Comparison of ENCODE assay signal across 19 cellular contexts in genomic region chr4:7777871-7778523, GRCh38.
DNase-seq lines count a peak whose midpoint lies in the region; ATAC-seq, FAIRE-seq and TF ChIP-seq lines count a peak whose summit lies in the region.
"Had no signal": no experiment of that assay in that cellular context is flagged by ENCODE, and none has a peak within 500 bp of the region (broad histone marks: within the 10 kb centered on the region; RNA-seq: fewer than 3 reads in every experiment).

No MANE protein-coding gene starts in this region.

- H3K4me1 Mint-ChIP-seq in activated CD4-positive, alpha-beta T cell treated with anti-CD3 and anti-CD28 coated beads, Interleukin-2, amount 10 ng/mL, durations not matched to agents 7 days and 5 days = peaks cover 30% of the 10 kb centered on the region
- peaks cover 37% of the 10 kb centered on the region for H3K4me1 Mint-ChIP-seq in activated CD4-positive, alpha-beta T cell treated with anti-CD3 and anti-CD28 coated beads for 36 hours
- H3K4me1 Mint-ChIP-seq in WTC11 = peaks cover 8% of the 10 kb centered on the region

- no peak for TF ChIP-seq POLR2A in sigmoid colon (IDR thresholded peaks at IDR 0.05)
- no peak for TF ChIP-seq POLR2A in H54 (IDR thresholded peaks at IDR 0.05; ENCODE audit: low read depth, low read length)

- POLR2A ChIA-PET in activated CD4-positive, alpha-beta T cell treated with anti-CD3 and anti-CD28 coated beads, Interleukin-2, amount 10 ng/mL, durations not matched to agents 7 days and 5 days (lab: Charles Lee) = interaction anchor here (0.7 kb wide), 1 partner anchor 1122 kb away, joined by 3 read pairs; no protein-coding TSS in a partner anchor
- POLR2A ChIA-PET in activated CD4-positive, alpha-beta T cell treated with anti-CD3 and anti-CD28 coated beads for 36 hours (lab: Charles Lee) = interaction anchor here (0.5 kb wide), 1 partner anchor 41 kb away, joined by 3 read pairs; no protein-coding TSS in a partner anchor
- POLR2A ChIA-PET in WTC11 (lab: Charles Lee) = no interaction called here

- FAIRE-seq in H54 (lab: Jason Lieb, UNC) (no peak), GM19239 (lab: Jason Lieb, UNC) (no peak)
- FAIRE-seq: HepG2 had no signal

- no peak for DNase-seq in activated CD4-positive, alpha-beta T cell treated with anti-CD3 and anti-CD28 coated beads, Interleukin-2, amount 10 ng/mL, durations not matched to agents 7 days and 5 days
- no peak for DNase-seq in activated CD4-positive, alpha-beta T cell treated with anti-CD3 and anti-CD28 coated beads for 36 hours
- DNase-seq in WTC11 (ENCODE audit: low spot score) (no peak), fibroblast of peridontal ligament (ENCODE audit: extremely low read depth) (peak; percentile 24), sigmoid colon (peak; percentile 26), H54 (ENCODE audit: insufficient read length, low spot score) (no peak), GM19239 (ENCODE audit: insufficient read length, low spot score) (no peak)
- DNase-seq: activated CD4-positive, alpha-beta T cell treated with anti-CD3 and anti-CD28 coated beads, Interleukin-2, amount 50 U/mL, for 4 hours; activated naive CD4-positive, alpha-beta T cell treated with anti-CD3 and anti-CD28 coated beads, Interleukin-2, amount 50 U/mL, for 16 hours; activated T-cell treated with anti-CD3 and anti-CD28 coated beads, Interleukin-2, amount 50 U/mL, for 1 hour; BE2C; Caco-2; NCI-H1417 treated with DMSO at 0.1 percent for 48 hours; NCI-H524 treated with DMSO at 0.1 percent for 48 hours; SHP77; stomach had no signal

- no peaks in the 10 kb centered on the region for H3K9me3 Mint-ChIP-seq in activated CD4-positive, alpha-beta T cell treated with anti-CD3 and anti-CD28 coated beads, Interleukin-2, amount 10 ng/mL, durations not matched to agents 7 days and 5 days
- H3K9me3 Mint-ChIP-seq in activated CD4-positive, alpha-beta T cell treated with anti-CD3 and anti-CD28 coated beads for 36 hours (ENCODE audit: low read depth) = no peaks in the 10 kb centered on the region
- H3K9me3 Mint-ChIP-seq in WTC11 = no peaks in the 10 kb centered on the region

- H3K4me3 Mint-ChIP-seq in activated CD4-positive, alpha-beta T cell treated with anti-CD3 and anti-CD28 coated beads, Interleukin-2, amount 10 ng/mL, durations not matched to agents 7 days and 5 days = no peak overlapping the region
- H3K4me3 Mint-ChIP-seq in activated CD4-positive, alpha-beta T cell treated with anti-CD3 and anti-CD28 coated beads for 36 hours = no peak overlapping the region
- H3K4me3 Mint-ChIP-seq in WTC11 = no peak overlapping the region

- peaks cover 5% of the 10 kb centered on the region for H3K36me3 Mint-ChIP-seq in activated CD4-positive, alpha-beta T cell treated with anti-CD3 and anti-CD28 coated beads, Interleukin-2, amount 10 ng/mL, durations not matched to agents 7 days and 5 days (ENCODE audit: low read depth)
- peaks cover 21% of the 10 kb centered on the region for H3K36me3 Mint-ChIP-seq in activated CD4-positive, alpha-beta T cell treated with anti-CD3 and anti-CD28 coated beads for 36 hours (ENCODE audit: low read depth)
- H3K36me3 Mint-ChIP-seq in WTC11 = peaks cover 38% of the 10 kb centered on the region

- TF ChIP-seq EP300 in sigmoid colon (IDR thresholded peaks at IDR 0.05) = no peak

- peak overlapping the region; percentile 63 for H3K27ac Mint-ChIP-seq in activated CD4-positive, alpha-beta T cell treated with anti-CD3 and anti-CD28 coated beads, Interleukin-2, amount 10 ng/mL, durations not matched to agents 7 days and 5 days
- no peak overlapping the region for H3K27ac Mint-ChIP-seq in activated CD4-positive, alpha-beta T cell treated with anti-CD3 and anti-CD28 coated beads for 36 hours
- peak overlapping the region; percentile 16; the same call in 1 of the 2 replicates for H3K27ac Mint-ChIP-seq in WTC11

- no peaks in the 10 kb centered on the region for H3K27me3 ChIP-seq in sigmoid colon
- H3K27me3 ChIP-seq: BE2C, stomach had no signal

- peak overlapping the region; percentile 43 to 77 (median 72) for H3K27ac ChIP-seq in sigmoid colon
- H3K27ac ChIP-seq: 22Rv1 had no signal

- peaks cover 0 to 58% (median 47%) of the 10 kb centered on the region in 4 donors for H3K4me1 ChIP-seq in sigmoid colon
- H3K4me1 ChIP-seq: BE2C, Caco-2 had no signal

- no peaks in the 10 kb centered on the region for H3K9me3 ChIP-seq in sigmoid colon
- H3K9me3 ChIP-seq: BE2C, Caco-2, stomach had no signal

- CTCF ChIA-PET in activated CD4-positive, alpha-beta T cell treated with anti-CD3 and anti-CD28 coated beads, Interleukin-2, amount 10 ng/mL, durations not matched to agents 7 days and 5 days (lab: Charles Lee) = no interaction called here
- CTCF ChIA-PET in activated CD4-positive, alpha-beta T cell treated with anti-CD3 and anti-CD28 coated beads for 36 hours (lab: Charles Lee) = interaction anchor here (0.6 to 2.2 kb wide), 4 partner anchors 8 to 218 kb away, joined by 3 to 7 read pairs (median 4); no protein-coding TSS in a partner anchor
- CTCF ChIA-PET in WTC11 (lab: Charles Lee) = interaction anchor here (0.9 to 3.6 kb wide), 4 partner anchors 8 to 26 kb away, joined by 3 to 13 read pairs (median 4); no protein-coding TSS in a partner anchor

- H3K27me3 Mint-ChIP-seq in activated CD4-positive, alpha-beta T cell treated with anti-CD3 and anti-CD28 coated beads, Interleukin-2, amount 10 ng/mL, durations not matched to agents 7 days and 5 days = no peaks in the 10 kb centered on the region
- no peaks in the 10 kb centered on the region for H3K27me3 Mint-ChIP-seq in activated CD4-positive, alpha-beta T cell treated with anti-CD3 and anti-CD28 coated beads for 36 hours
- no peaks in the 10 kb centered on the region for H3K27me3 Mint-ChIP-seq in WTC11 (ENCODE audit: low read depth)

- no peak for ATAC-seq in activated CD4-positive, alpha-beta T cell treated with anti-CD3 and anti-CD28 coated beads for 36 hours
- ATAC-seq in WTC11 (no peak), GM19324 (IDR thresholded peaks at IDR 0.05; ENCODE audit: low FRiP score, unreplicated experiment) (no peak)
- ATAC-seq: HepG2 had no signal

- no peak for TF ChIP-seq CTCF in WTC11 (IDR thresholded peaks at IDR 0.05)
- no peak for TF ChIP-seq CTCF in sigmoid colon (IDR thresholded peaks at IDR 0.05)

- H3K4me3 ChIP-seq in sigmoid colon = no peak overlapping the region

- H3K36me3 ChIP-seq in sigmoid colon = peaks cover 0 to 52% (median 26%) of the 10 kb centered on the region in 4 donors

- WGBS in sigmoid colon, 2 donors = 92 to 93% methylated on average over 10 of the region's 10 CpGs

- intact Hi-C loops in activated CD4-positive, alpha-beta T cell treated with anti-CD3 and anti-CD28 coated beads for 36 hours (cut with DNase I, micrococcal nuclease) = no loop called here
- intact Hi-C loops in sigmoid colon (cut with DNase I) = no loop called here

TF ChIP-seq in WTC11, 78 proteins besides CTCF, POLR2A, EP300 and RAD21 (continues in another document):
- TF ChIP-seq NR3C1 (CRISPR knock-in tag; conservative IDR thresholded peaks at IDR 0.05; ENCODE audit: low read depth) = no peak
- no peak for TF ChIP-seq E2F5 (CRISPR knock-in tag; IDR thresholded peaks at IDR 0.05)
- TF ChIP-seq TCF7 (CRISPR knock-in tag; IDR thresholded peaks at IDR 0.05; ENCODE audit: low read depth) = no peak
- TF ChIP-seq, protein P1, sequence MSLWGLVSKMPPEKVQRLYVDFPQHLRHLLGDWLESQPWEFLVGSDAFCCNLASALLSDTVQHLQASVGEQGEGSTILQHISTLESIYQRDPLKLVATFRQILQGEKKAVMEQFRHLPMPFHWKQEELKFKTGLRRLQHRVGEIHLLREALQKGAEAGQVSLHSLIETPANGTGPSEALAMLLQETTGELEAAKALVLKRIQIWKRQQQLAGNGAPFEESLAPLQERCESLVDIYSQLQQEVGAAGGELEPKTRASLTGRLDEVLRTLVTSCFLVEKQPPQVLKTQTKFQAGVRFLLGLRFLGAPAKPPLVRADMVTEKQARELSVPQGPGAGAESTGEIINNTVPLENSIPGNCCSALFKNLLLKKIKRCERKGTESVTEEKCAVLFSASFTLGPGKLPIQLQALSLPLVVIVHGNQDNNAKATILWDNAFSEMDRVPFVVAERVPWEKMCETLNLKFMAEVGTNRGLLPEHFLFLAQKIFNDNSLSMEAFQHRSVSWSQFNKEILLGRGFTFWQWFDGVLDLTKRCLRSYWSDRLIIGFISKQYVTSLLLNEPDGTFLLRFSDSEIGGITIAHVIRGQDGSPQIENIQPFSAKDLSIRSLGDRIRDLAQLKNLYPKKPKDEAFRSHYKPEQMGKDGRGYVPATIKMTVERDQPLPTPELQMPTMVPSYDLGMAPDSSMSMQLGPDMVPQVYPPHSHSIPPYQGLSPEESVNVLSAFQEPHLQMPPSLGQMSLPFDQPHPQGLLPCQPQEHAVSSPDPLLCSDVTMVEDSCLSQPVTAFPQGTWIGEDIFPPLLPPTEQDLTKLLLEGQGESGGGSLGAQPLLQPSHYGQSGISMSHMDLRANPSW (CRISPR knock-in tag; conservative IDR thresholded peaks at IDR 0.05; ENCODE audit: low read depth) = no peak
- TF ChIP-seq USF2 (CRISPR knock-in tag; IDR thresholded peaks at IDR 0.05) = no peak
- TF ChIP-seq SMAD4 (CRISPR knock-in tag; IDR thresholded peaks at IDR 0.05) = no peak
- TF ChIP-seq CDX4 (CRISPR knock-in tag; IDR thresholded peaks at IDR 0.05; ENCODE audit: borderline replicate concordance) = no peak

Comparison
In these comparisons a context has a peak if more than half of its experiments do, and no peak if none do; other contexts are left out.
1. DNase-seq: peak in fibroblast of peridontal ligament (single experiment) and sigmoid colon (single experiment); none in activated CD4-positive, alpha-beta T cell treated with anti-CD3 and anti-CD28 coated beads, Interleukin-2, amount 10 ng/mL, durations not matched to agents 7 days and 5 days (single experiment), activated CD4-positive, alpha-beta T cell treated with anti-CD3 and anti-CD28 coated beads for 36 hours (single experiment), WTC11 (single experiment), H54 (single experiment) and GM19239 (single experiment).